In the genomic region with DNA sequence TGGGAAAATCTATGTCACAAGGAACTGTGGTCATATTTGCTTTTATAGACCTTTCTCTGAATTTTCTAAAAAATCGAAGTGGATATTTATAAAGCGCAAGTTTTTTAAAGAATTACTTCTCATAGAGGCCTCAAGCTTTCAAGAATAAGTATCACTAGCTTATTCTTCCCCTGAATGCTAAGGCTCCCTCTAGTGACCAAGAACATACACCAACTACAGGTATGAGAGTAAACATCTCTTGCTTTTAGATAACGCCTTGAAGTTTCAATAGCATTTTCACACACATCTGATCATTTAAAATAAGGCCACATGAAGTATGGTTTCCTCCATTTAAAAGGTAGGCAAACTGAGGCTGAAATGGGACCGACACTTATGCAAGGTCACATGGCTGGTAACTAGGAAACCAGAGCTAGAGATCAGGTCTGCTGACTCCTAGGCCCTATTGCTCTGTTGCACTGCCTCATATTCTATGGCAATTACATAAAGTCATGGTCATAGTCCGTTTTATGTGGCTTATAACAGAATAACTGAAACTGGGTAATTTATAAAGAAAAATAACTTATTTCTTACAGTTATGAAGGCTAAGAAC, we compare ENCODE assay signal across 8 cellular contexts.
A peak's percentile ranks its signal among the peaks of the same experiment; 100 is the strongest.
DNase-seq lines count a peak whose midpoint lies in the region; ATAC-seq, FAIRE-seq and TF ChIP-seq lines count a peak whose summit lies in the region.

No MANE protein-coding gene starts in this region.

- peak; percentile 63 for FAIRE-seq in RCC 7860 (lab: Jason Lieb, UNC)

- TF ChIP-seq EP300 in esophagus muscularis mucosa (IDR thresholded peaks at IDR 0.05) = no peak

- DNase-seq in DMS79 treated with DMSO at 0.1 percent for 48 hours (lab: John Stamatoyannopoulos, UW) (peak; percentile 21), RCC 7860 (ENCODE audit: low spot score) (peak; percentile 50), esophagus muscularis mucosa (ENCODE audit: extremely low spot score) (no peak), psoas muscle (no peak), pons (ENCODE audit: low spot score) (no peak)
- DNase-seq in Jurkat, Clone E6-1 (ENCODE audit: low read depth, low spot score) = peak; percentile 60

- H3K27me3 ChIP-seq in esophagus muscularis mucosa (no peaks in the 10 kb centered on the region), psoas muscle (ENCODE audit: insufficient read depth in 3 of 3, low read length in 2 of 3) (no peaks in the 10 kb centered on the region)

- TF ChIP-seq CTCF in esophagus muscularis mucosa (IDR thresholded peaks at IDR 0.05) (peak; percentile 35 to 60 (median 50)), psoas muscle (IDR thresholded peaks at IDR 0.05) (peak; percentile 78)

- H3K27ac ChIP-seq in esophagus muscularis mucosa (replicated peaks in 1 of 4) (no peak overlapping the region), psoas muscle (no peak overlapping the region)

- H3K4me3 ChIP-seq in Jurkat, Clone E6-1 (ENCODE audit: low read length) = no peak overlapping the region
- no peak overlapping the region for H3K4me3 ChIP-seq in esophagus muscularis mucosa
- no peak overlapping the region for H3K4me3 ChIP-seq in psoas muscle

- ATAC-seq in GM21515 (IDR thresholded peaks at IDR 0.05; ENCODE audit: unreplicated experiment) (peak; percentile 80), psoas muscle (peak in 3 of 4 donors; percentile 72 to 91 (median 78)), GM18505 (IDR thresholded peaks at IDR 0.05; ENCODE audit: unreplicated experiment) (no peak)

- WGBS in esophagus muscularis mucosa = 54% methylated on average over 5 of the region's 5 CpGs
- 51 to 62% (median 54%) methylated on average over 5 of the region's 5 CpGs for WGBS in psoas muscle, 3 donors

- no peaks in the 10 kb centered on the region for H3K9me3 ChIP-seq in esophagus muscularis mucosa
- H3K9me3 ChIP-seq in psoas muscle = no peaks in the 10 kb centered on the region

- intact Hi-C loops in esophagus muscularis mucosa (cut with DNase I) (loop anchor here (5.0 kb wide), 1 partner anchor 114 kb away; no protein-coding TSS in a partner anchor), psoas muscle (cut with DNase I) (loop anchor here (1.0 to 10.0 kb wide), 2 partner anchors 112 to 188 kb away; no protein-coding TSS in a partner anchor)

- no peaks in the 10 kb centered on the region for H3K36me3 ChIP-seq in esophagus muscularis mucosa
- no peaks in the 10 kb centered on the region for H3K36me3 ChIP-seq in psoas muscle (ENCODE audit: insufficient read depth in 1 of 2, low read depth in 1 of 2)

- H3K4me1 ChIP-seq in esophagus muscularis mucosa (no peaks in the 10 kb centered on the region), psoas muscle (no peaks in the 10 kb centered on the region)

- TF ChIP-seq POLR2A in esophagus muscularis mucosa (IDR thresholded peaks at IDR 0.05; ENCODE audit: low read depth) (no peak), GM18505 (IDR thresholded peaks at IDR 0.05; ENCODE audit: borderline replicate concordance, extremely low read depth, insufficient read depth, insufficient read length) (no peak)

Comparison
In these comparisons a context has a peak if more than half of its experiments do, and no peak if none do; other contexts are left out.
1. DNase-seq: peak in DMS79 treated with DMSO at 0.1 percent for 48 hours (single experiment), Jurkat, Clone E6-1 (single experiment) and RCC 7860 (single experiment); none in esophagus muscularis mucosa (single experiment), psoas muscle (0 of 2) and pons (single experiment).